In the genomic region with DNA sequence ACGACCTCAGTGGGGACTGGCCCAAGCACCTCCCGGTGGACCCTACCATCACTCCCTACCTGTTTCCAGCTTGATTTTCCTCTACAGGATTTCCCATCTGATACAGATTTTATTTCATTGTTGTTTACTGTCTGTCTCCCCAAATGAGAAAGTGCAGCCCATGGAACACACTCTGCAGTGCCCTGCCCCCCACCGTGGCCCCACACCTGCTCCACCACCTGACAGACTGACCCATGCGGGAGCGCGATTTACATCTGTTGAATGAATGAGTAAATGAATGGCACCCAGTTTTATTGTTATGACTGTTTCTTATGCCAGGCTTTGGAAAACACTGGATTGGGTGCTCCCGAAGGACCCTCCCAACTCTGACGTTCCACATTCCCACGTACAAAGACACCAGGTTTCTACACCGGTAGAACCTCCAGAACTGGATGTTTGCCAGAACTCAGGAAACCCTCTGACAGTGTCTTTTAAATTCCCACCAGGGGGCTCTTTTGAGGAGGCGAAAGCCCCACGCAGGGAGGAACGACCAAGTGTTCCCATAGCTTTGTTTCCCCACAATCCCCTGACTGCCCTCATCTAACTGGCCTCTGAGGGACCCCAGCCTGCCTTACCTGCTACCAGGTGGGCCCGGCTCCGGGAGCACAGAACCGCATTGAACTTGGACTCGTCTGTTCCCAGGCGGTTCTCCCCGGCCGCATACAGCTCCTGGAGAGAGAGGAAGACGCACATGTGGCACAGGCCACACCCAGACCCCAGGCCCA, we compare ENCODE assay signal across 9 cellular contexts. TPM values are rescaled to one million over a fixed set of nuclear protein-coding genes. Genes with fewer than 3 reads are reported as not detected.
A peak's percentile ranks its signal among the peaks of the same experiment; 100 is the strongest.
DNase-seq lines count a peak whose midpoint lies in the region; ATAC-seq and TF ChIP-seq lines count a peak whose summit lies in the region.
"Had no signal": no experiment of that assay in that cellular context is flagged by ENCODE, and none has a peak within 500 bp of the region (broad histone marks: within the 10 kb centered on the region; RNA-seq: fewer than 3 reads in every experiment).

No MANE protein-coding gene starts in this region.

- POLR2A ChIA-PET in activated CD4-positive, alpha-beta T cell treated with anti-CD3 and anti-CD28 coated beads for 36 hours (lab: Charles Lee) = no interaction called here

- H3K4me2 ChIP-seq in OCI-LY3 (ENCODE audit: low read length) = no peak overlapping the region

- H3K9me3 ChIP-seq in OCI-LY3 (ENCODE audit: insufficient read depth, low read length) (no peaks in the 10 kb centered on the region), stomach (no peaks in the 10 kb centered on the region), testis (no peaks in the 10 kb centered on the region)

- peaks cover 70% of the 10 kb centered on the region for H3K36me3 Mint-ChIP-seq in activated CD4-positive, alpha-beta T cell treated with anti-CD3 and anti-CD28 coated beads for 36 hours (ENCODE audit: low read depth)

- intact Hi-C loops in activated CD4-positive, alpha-beta T cell treated with anti-CD3 and anti-CD28 coated beads for 36 hours (cut with DNase I, micrococcal nuclease) = no loop called here
- intact Hi-C loops in stomach (cut with DNase I; ENCODE audit: low total_unique reads) (no loop called here), testis (cut with DNase I; ENCODE audit: low total_unique reads) (no loop called here)

- H3K27ac Mint-ChIP-seq in activated CD4-positive, alpha-beta T cell treated with anti-CD3 and anti-CD28 coated beads for 36 hours = peak overlapping the region; percentile 13

- H3K27ac ChIP-seq in OCI-LY3 (ENCODE audit: low read length) (no peak overlapping the region), stomach (peak overlapping the region; percentile 6 to 87 (median 80)), testis (no peak overlapping the region)

- H3K9ac ChIP-seq in OCI-LY3 (ENCODE audit: low read length) = no peak overlapping the region

- no peak for DNase-seq in activated CD4-positive, alpha-beta T cell treated with anti-CD3 and anti-CD28 coated beads for 36 hours
- DNase-seq in activated CD4-positive, alpha-beta T cell treated with anti-CD3 and anti-CD28 coated beads, Interleukin-2, amount 50 U/mL, for 48 hours = no peak
- DNase-seq in fibroblast of pulmonary artery (ENCODE audit: low read depth) (no peak), stomach (no peak), globus pallidus (ENCODE audit: low spot score) (no peak), testis (no peak)
- DNase-seq: activated CD8-positive, alpha-beta memory T cell treated with anti-CD3 and anti-CD28 coated beads for 24 hours had no signal

- no peak for TF ChIP-seq EP300 in stomach (IDR thresholded peaks at IDR 0.05)

- 74 to 82% (median 74%) methylated on average over 13 to 21 of the region's 21 CpGs for WGBS in stomach, 5 donors
- WGBS in testis, 2 donors = 71 to 84% methylated on average over 10 to 21 of the region's 21 CpGs

- no peaks in the 10 kb centered on the region for H3K79me2 ChIP-seq in OCI-LY3 (ENCODE audit: low read length)

- TF ChIP-seq CTCF in OCI-LY3 (IDR thresholded peaks at IDR 0.05; ENCODE audit: low read depth, low read length) = peak; percentile 21
- peak; percentile 13 for TF ChIP-seq CTCF in fibroblast of pulmonary artery (IDR thresholded peaks at IDR 0.05; ENCODE audit: low read length, missing control alignments)
- no peak for TF ChIP-seq CTCF in stomach (IDR thresholded peaks at IDR 0.05)
- TF ChIP-seq CTCF in testis (IDR thresholded peaks at IDR 0.05) = no peak

- ATAC-seq in activated CD4-positive, alpha-beta T cell treated with anti-CD3 and anti-CD28 coated beads for 36 hours = no peak
- no peak for ATAC-seq in GM19324 (IDR thresholded peaks at IDR 0.05; ENCODE audit: low FRiP score, unreplicated experiment)

- H3K27me3 ChIP-seq in OCI-LY3 (ENCODE audit: low read depth, low read length) (no peaks in the 10 kb centered on the region), stomach (no peaks in the 10 kb centered on the region), testis (no peaks in the 10 kb centered on the region)

- H3K4me3 ChIP-seq in OCI-LY3 (ENCODE audit: low read length) (no peak overlapping the region), fibroblast of pulmonary artery (replicated peaks; ENCODE audit: low read depth, low read length) (no peak overlapping the region), stomach (no peak overlapping the region), testis (no peak overlapping the region)

- CTCF ChIA-PET in activated CD4-positive, alpha-beta T cell treated with anti-CD3 and anti-CD28 coated beads for 36 hours (lab: Charles Lee) = interaction anchor here (1.4 to 1.6 kb wide), 3 partner anchors 12 to 17 kb away, joined by 4 to 5 read pairs (median 4); no protein-coding TSS in a partner anchor

- H4K20me1 ChIP-seq in OCI-LY3 (ENCODE audit: insufficient read depth, low read length) = 0 out of 2 replicates have a peak, but pooled peaks cover 3% of the 10 kb centered on the region

- H3K9me3 Mint-ChIP-seq in activated CD4-positive, alpha-beta T cell treated with anti-CD3 and anti-CD28 coated beads for 36 hours (ENCODE audit: low read depth) = no peaks in the 10 kb centered on the region

- H3K27me3 Mint-ChIP-seq in activated CD4-positive, alpha-beta T cell treated with anti-CD3 and anti-CD28 coated beads for 36 hours = no peaks in the 10 kb centered on the region

- H2AFZ ChIP-seq in OCI-LY3 (ENCODE audit: low read depth, low read length) = no peak overlapping the region

- peaks cover 10% of the 10 kb centered on the region for H3K4me1 Mint-ChIP-seq in activated CD4-positive, alpha-beta T cell treated with anti-CD3 and anti-CD28 coated beads for 36 hours

- TF ChIP-seq POLR2A in stomach (IDR thresholded peaks at IDR 0.05) = no peak
- TF ChIP-seq POLR2A in testis (IDR thresholded peaks at IDR 0.05) = no peak

- H3K36me3 ChIP-seq in OCI-LY3 (replicated peaks; ENCODE audit: low read depth, low read length) = peaks cover 44% of the 10 kb centered on the region
- H3K36me3 ChIP-seq in stomach = peaks cover 68 to 100% (median 99%) of the 10 kb centered on the region in 4 donors
- H3K36me3 ChIP-seq in testis (ENCODE audit: low read depth, missing control alignments) = no peaks in the 10 kb centered on the region

- no peak overlapping the region for H3K4me3 Mint-ChIP-seq in activated CD4-positive, alpha-beta T cell treated with anti-CD3 and anti-CD28 coated beads for 36 hours

- H3K4me1 ChIP-seq in OCI-LY3 (ENCODE audit: low read length) (peaks cover 14% of the 10 kb centered on the region), stomach (peaks cover 49 to 97% (median 62%) of the 10 kb centered on the region in 4 donors), testis (peaks cover 22% of the 10 kb centered on the region)

RNA-seq across cellular contexts. Expression of a gene that starts 29.0 kb away (rescaled TPM):
- total RNA-seq in activated CD4-positive, alpha-beta T cell treated with anti-CD3 and anti-CD28 coated beads for 36 hours = not detected
- total RNA-seq in stomach (10 to 100 TPM in 2 of 5 donors, 1 to 10 TPM in 1, not detected in 2; 2.0 to 37.4 (median 11.6) TPM), testis (10 to 100 TPM; 13.1 to 20.7 TPM)
- polyA plus RNA-seq in stomach (10 to 100 TPM; 14.2 to 28.3 (median 26.4) TPM), testis (ENCODE audit: insufficient read depth, low read depth, low replicate concordance) (47.0 TPM)

RNA-seq across cellular contexts. Expression of a gene that starts 43.8 kb away (rescaled TPM):
- 100 to 1,000 TPM; 256 to 348 TPM for total RNA-seq in activated CD4-positive, alpha-beta T cell treated with anti-CD3 and anti-CD28 coated beads for 36 hours
- total RNA-seq in stomach = 100 to 1,000 TPM in 3 of 5 donors, 10 to 100 TPM in 2; 91.4 to 293 (median 109) TPM
- 100 to 1,000 TPM; 171 to 208 (median 181) TPM for polyA plus RNA-seq in stomach
- total RNA-seq in testis = 10 to 100 TPM; 46.5 to 64.0 TPM
- 116 TPM for polyA plus RNA-seq in testis (ENCODE audit: insufficient read depth, low read depth, low replicate concordance)

Comparison
In these comparisons a context has a peak if more than half of its experiments do, and no peak if none do; other contexts are left out.
1. H3K27ac ChIP-seq: peak in stomach (5 of 5); none in OCI-LY3 (single experiment) and testis (0 of 2).
2. CTCF ChIP-seq: peak in OCI-LY3 (single experiment) and fibroblast of pulmonary artery (single experiment); none in stomach (0 of 7) and testis (0 of 3).